Comparison of ENCODE assay signal across 24 cellular contexts in the genomic region with DNA sequence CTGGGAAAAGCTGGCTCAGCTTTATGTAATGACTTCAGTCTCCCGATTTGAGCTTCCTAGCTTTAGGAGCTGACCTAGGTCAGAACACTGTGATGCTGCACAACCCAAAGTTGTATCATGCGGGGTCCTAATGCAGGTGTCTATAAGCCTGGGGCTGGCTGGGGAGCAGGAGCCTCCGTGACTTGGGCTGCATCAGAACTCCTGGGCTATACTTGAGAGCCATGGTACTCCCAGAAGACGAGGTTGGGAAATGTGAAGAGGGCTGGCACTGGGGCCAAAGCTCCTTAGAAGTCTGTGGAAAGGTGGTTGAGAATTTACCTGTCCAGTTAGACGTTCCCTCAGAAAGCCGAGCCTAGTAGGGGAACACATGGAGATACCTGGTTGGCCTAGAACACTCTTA. TPM values are rescaled to one million over a fixed set of nuclear protein-coding genes. Genes with fewer than 3 reads are reported as not detected.
DNase-seq lines count a peak whose midpoint lies in the region; ATAC-seq, FAIRE-seq and TF ChIP-seq lines count a peak whose summit lies in the region.
"Had no signal": no experiment of that assay in that cellular context is flagged by ENCODE, and none has a peak within 500 bp of the region (broad histone marks: within the 10 kb centered on the region; RNA-seq: fewer than 3 reads in every experiment).

No MANE protein-coding gene starts in this region.

- H3K79me2 ChIP-seq in HepG2 (ENCODE audit: insufficient read depth, low read length): no peaks in the 10 kb centered on the region

- peaks cover 22% of the 10 kb centered on the region for H3K4me1 ChIP-seq in HepG2 (ENCODE audit: insufficient read depth, low read length)
- no peaks in the 10 kb centered on the region for H3K4me1 ChIP-seq in right lobe of liver
- H3K4me1 ChIP-seq: BLaER1, Caco-2, HAP-1 had no signal

- H3K27me3 ChIP-seq in HepG2 (ENCODE audit: control insufficient read depth in 1 of 2, insufficient read depth in 2 of 2, low read length in 2 of 2): no peaks in the 10 kb centered on the region
- no peaks in the 10 kb centered on the region for H3K27me3 ChIP-seq in right lobe of liver
- H3K27me3 ChIP-seq: BLaER1 had no signal

- in situ Hi-C loops in HepG2 (cut with HindIII; ENCODE audit: extremely low pct_ligation_motif_present, low pct_unique_long_range_greater_than_20kb): no loop called here

- TF ChIP-seq POLR2A in HepG2 (IDR thresholded peaks at IDR 0.05; ENCODE audit: insufficient read depth in 1 of 2, low read depth in 2 of 2, low read length in 2 of 2): no peak
- TF ChIP-seq POLR2A in right lobe of liver (IDR thresholded peaks at IDR 0.05): no peak

- H3K27ac ChIP-seq in HepG2 (ENCODE audit: extremely low read length, insufficient read depth, low read length): peak overlapping the region; percentile 37
- no peak overlapping the region for H3K27ac ChIP-seq in right lobe of liver
- H3K27ac ChIP-seq: 22Rv1, BLaER1, C4-2B had no signal

- no peak overlapping the region for H3K9ac ChIP-seq in HepG2 (ENCODE audit: insufficient read depth, low read depth, low read length)
- H3K9ac ChIP-seq: BLaER1 had no signal

- no peak overlapping the region for H3K4me3 ChIP-seq in HepG2 (replicated peaks in 1 of 3; ENCODE audit: insufficient read depth in 1 of 3, low read depth in 2 of 3, low read length in 3 of 3)
- H3K4me3 ChIP-seq in right lobe of liver: no peak overlapping the region
- H3K4me3 ChIP-seq: BLaER1, HAP-1 had no signal

- CTCF ChIA-PET in HepG2 (lab: Yijun Ruan, JAX; ENCODE audit: low intra/inter-chr PET ratio, low total read pairs): no interaction called here

- H2AFZ ChIP-seq in HepG2 (ENCODE audit: low read length): no peak overlapping the region

- no peaks in the 10 kb centered on the region for H4K20me1 ChIP-seq in HepG2 (ENCODE audit: insufficient read depth, low read length)
- H4K20me1 ChIP-seq: BLaER1 had no signal

- H3K36me3 ChIP-seq in HepG2 (replicated peaks in 1 of 2; ENCODE audit: control insufficient read depth in 1 of 2, insufficient read depth in 2 of 2, low read length in 2 of 2) (no peaks in the 10 kb centered on the region), right lobe of liver (no peaks in the 10 kb centered on the region)
- H3K36me3 ChIP-seq: BLaER1, HAP-1 had no signal

- BruUV-seq in HepG2 (replicated peaks; lab: Mats Ljungman, UMichigan): no TSS peak

- H3K4me2 ChIP-seq in HepG2 (ENCODE audit: low read depth, low read length): peak overlapping the region; percentile 55
- H3K4me2 ChIP-seq: BLaER1 had no signal

- intact Hi-C loops in HepG2 (cut with micrococcal nuclease; ENCODE audit: unreplicated experiment) (no loop called here), right lobe of liver (cut with DNase I) (no loop called here), posterior vena cava (cut with DNase I) (no loop called here)

- H3K9me3 ChIP-seq in HepG2 (ENCODE audit: low read length) (no peaks in the 10 kb centered on the region), right lobe of liver (no peaks in the 10 kb centered on the region)
- H3K9me3 ChIP-seq: Caco-2, HAP-1 had no signal

- TF ChIP-seq CTCF in HepG2 (CRISPR knock-in tag; IDR thresholded peaks at IDR 0.05) (no peak), right lobe of liver (IDR thresholded peaks at IDR 0.05) (no peak)

- no peak for TF ChIP-seq EP300 in HepG2 (IDR thresholded peaks at IDR 0.05; ENCODE audit: low read depth in 2 of 2, low read length in 2 of 2)
- no peak for TF ChIP-seq EP300 in HepG2 (CRISPR knock-in tag; IDR thresholded peaks at IDR 0.05; ENCODE audit: borderline replicate concordance)

- TF ChIP-seq RAD21 in HepG2 (CRISPR knock-in tag; IDR thresholded peaks at IDR 0.05): no peak

- POLR2A ChIA-PET in HepG2 (lab: Yijun Ruan, JAX): interaction anchor here (1.0 kb wide), 1 partner anchor 9 kb away, joined by 3 read pairs; no protein-coding TSS in a partner anchor

- FAIRE-seq in HepG2 (lab: Jason Lieb, UNC): no peak
- FAIRE-seq: A204.1, G401.6, GM12892, H54 had no signal

- DNase-seq in HepG2 (ENCODE audit: low spot score): no peak
- no peak for DNase-seq in right lobe of liver
- peak; percentile 12 for DNase-seq in left lobe of liver (ENCODE audit: low spot score)
- peak; percentile 24 for DNase-seq in posterior vena cava (ENCODE audit: low spot score)
- DNase-seq in retina: no peak
- no peak for DNase-seq in superior temporal gyrus (ENCODE audit: extremely low spot score)
- DNase-seq in stimulated activated CD4-positive, alpha-beta T cell treated with anti-CD3 and anti-CD28 coated beads, Interleukin-12 subunit alpha, Interleukin-12 subunit beta, amount 100 ng/mL, for 4 hours: no peak
- DNase-seq: Caco-2; CD4-positive, CD25-positive, alpha-beta regulatory T cell; DMS153; DND-41; GOT3; HFFc6 had no signal

- WGBS in HepG2 (ENCODE audit: low lambda C conversion rate): 71% methylated on average over 6 of the region's 6 CpGs
- WGBS in right lobe of liver (ENCODE audit: insufficient coverage, low coverage, low lambda C conversion rate, missing lambda C conversion rate): 68% methylated on average over 5 of the region's 6 CpGs

- ATAC-seq in HepG2: peak; percentile 29
- ATAC-seq in right lobe of liver: no peak
- no peak for ATAC-seq in left lobe of liver
- ATAC-seq in HG03159 (IDR thresholded peaks at IDR 0.05; ENCODE audit: unreplicated experiment): no peak
- ATAC-seq: CD8-positive, alpha-beta T cell had no signal

TF ChIP-seq in HepG2, 621 proteins besides CTCF, POLR2A, EP300 and RAD21 (continues in another document):
- TF ChIP-seq, protein P1, sequence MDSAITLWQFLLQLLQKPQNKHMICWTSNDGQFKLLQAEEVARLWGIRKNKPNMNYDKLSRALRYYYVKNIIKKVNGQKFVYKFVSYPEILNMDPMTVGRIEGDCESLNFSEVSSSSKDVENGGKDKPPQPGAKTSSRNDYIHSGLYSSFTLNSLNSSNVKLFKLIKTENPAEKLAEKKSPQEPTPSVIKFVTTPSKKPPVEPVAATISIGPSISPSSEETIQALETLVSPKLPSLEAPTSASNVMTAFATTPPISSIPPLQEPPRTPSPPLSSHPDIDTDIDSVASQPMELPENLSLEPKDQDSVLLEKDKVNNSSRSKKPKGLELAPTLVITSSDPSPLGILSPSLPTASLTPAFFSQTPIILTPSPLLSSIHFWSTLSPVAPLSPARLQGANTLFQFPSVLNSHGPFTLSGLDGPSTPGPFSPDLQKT (CRISPR knock-in tag; IDR thresholded peaks at IDR 0.05; ENCODE audit: borderline replicate concordance): no peak
- TF ChIP-seq ARID2 (CRISPR knock-in tag; IDR thresholded peaks at IDR 0.05; ENCODE audit: borderline replicate concordance) (no peak), ZNF350 (CRISPR knock-in tag; IDR thresholded peaks at IDR 0.05; ENCODE audit: borderline replicate concordance, low read depth) (no peak), HNF4A (CRISPR knock-in tag; IDR thresholded peaks at IDR 0.05) (no peak), ZFP36 (IDR thresholded peaks at IDR 0.05; ENCODE audit: borderline replicate concordance, low read depth, low read length, partially characterized antibody) (no peak), BHLHE40 (IDR thresholded peaks at IDR 0.05; ENCODE audit: low read length) (no peak)
- TF ChIP-seq, protein P2, sequence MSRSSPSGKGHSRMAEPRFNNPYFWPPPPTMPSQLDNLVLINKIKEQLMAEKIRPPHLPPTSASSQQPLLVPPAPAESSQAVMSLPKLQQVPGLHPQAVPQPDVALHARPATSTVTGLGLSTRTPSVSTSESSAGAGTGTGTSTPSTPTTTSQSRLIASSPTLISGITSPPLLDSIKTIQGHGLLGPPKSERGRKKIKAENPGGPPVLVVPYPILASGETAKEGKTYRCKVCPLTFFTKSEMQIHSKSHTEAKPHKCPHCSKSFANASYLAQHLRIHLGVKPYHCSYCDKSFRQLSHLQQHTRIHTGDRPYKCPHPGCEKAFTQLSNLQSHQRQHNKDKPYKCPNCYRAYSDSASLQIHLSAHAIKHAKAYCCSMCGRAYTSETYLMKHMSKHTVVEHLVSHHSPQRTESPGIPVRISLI (CRISPR knock-in tag; IDR thresholded peaks at IDR 0.05; ENCODE audit: borderline replicate concordance): no peak

RNA-seq across cellular contexts. Expression of a gene that starts 57.0 kb away (rescaled TPM):
- 0.70 and 0.86 TPM in 2 replicates for total RNA-seq in HepG2 (2016; rRNA removed; fragmentation: Illumina TruSeq; extraction: Trizol)
- total RNA-seq in HepG2 (2016; cell fraction: cytosol; rRNA removed; fragmentation: Illumina TruSeq; extraction: Trizol; ENCODE audit: low read depth): 0.26 and 0.30 TPM in 2 replicates
- total RNA-seq in HepG2 (2016; cell fraction: insoluble cytoplasmic fraction; rRNA removed; fragmentation: Illumina TruSeq; extraction: Trizol): 0.67 and 0.71 TPM in 2 replicates
- total RNA-seq in HepG2 (2016; cell fraction: membrane; rRNA removed; fragmentation: Illumina TruSeq; extraction: Trizol): 0.28 and 0.43 TPM in 2 replicates
- 1.3 and 2.1 TPM in 2 replicates for total RNA-seq in HepG2 (2016; cell fraction: nucleus; rRNA removed; fragmentation: Illumina TruSeq; extraction: Trizol)
- polyA plus RNA-seq in HepG2 (2011; rRNA removed): 0.42 and 0.67 TPM in 2 replicates
- polyA plus RNA-seq in HepG2 (2011; cell fraction: cytosol; rRNA removed): 0.23 and 0.25 TPM in 2 replicates
- polyA plus RNA-seq in HepG2 (2011; cell fraction: nucleus; rRNA removed): 3.3 TPM in 2 replicates
- polyA plus RNA-seq in HepG2 (2012): 0.98 and 1.0 TPM in 2 replicates
- 0.10 and 0.11 TPM in 2 replicates for polyA plus RNA-seq in HepG2 (2016; cell fraction: cytosol; fragmentation: Illumina TruSeq; extraction: Trizol; ENCODE audit: low read depth)
- polyA plus RNA-seq in HepG2 (2016; cell fraction: insoluble cytoplasmic fraction; fragmentation: Illumina TruSeq; extraction: Trizol; ENCODE audit: low read depth): 0.40 and 0.68 TPM in 2 replicates
- polyA plus RNA-seq in HepG2 (2016; cell fraction: membrane; fragmentation: Illumina TruSeq; extraction: Trizol; ENCODE audit: low read depth): 0.08 and 0.10 TPM in 2 replicates
- polyA plus RNA-seq in HepG2 (2016; cell fraction: nucleus; fragmentation: Illumina TruSeq; extraction: Trizol; ENCODE audit: insufficient read depth, low read depth): 3.5 and 3.9 TPM in 2 replicates
- 0.09 and 1.8 TPM in 2 replicates for polyA minus RNA-seq in HepG2 (2011; rRNA and poly(A)+ RNA removed; ENCODE audit: low replicate concordance)
- 0.88 and 1.1 TPM in 2 replicates for polyA minus RNA-seq in HepG2 (2011; cell fraction: cytosol; rRNA and poly(A)+ RNA removed)
- polyA minus RNA-seq in HepG2 (2011; cell fraction: nucleus; rRNA and poly(A)+ RNA removed): 1.8 and 2.2 TPM in 2 replicates
- under 1 TPM; 0.31 to 0.68 (median 0.50) TPM for total RNA-seq in right lobe of liver
- total RNA-seq in left lobe of liver: 0.73 TPM
- under 1 TPM; 0.42 to 0.48 TPM for total RNA-seq in posterior vena cava
- polyA plus RNA-seq: AG04450; CD4-positive, CD25-positive, alpha-beta regulatory T cell had no signal

Comparison
In these comparisons a context has a peak if more than half of its experiments do, and no peak if none do; other contexts are left out.
1. DNase-seq: peak in left lobe of liver (single experiment) and posterior vena cava (single experiment); none in HepG2 (single experiment), right lobe of liver (0 of 3), retina (single experiment), superior temporal gyrus (single experiment) and stimulated activated CD4-positive, alpha-beta T cell treated with anti-CD3 and anti-CD28 coated beads, Interleukin-12 subunit alpha, Interleukin-12 subunit beta, amount 100 ng/mL, for 4 hours (single experiment).